Comparison of ENCODE assay signal across 8 cellular contexts in the genomic region with DNA sequence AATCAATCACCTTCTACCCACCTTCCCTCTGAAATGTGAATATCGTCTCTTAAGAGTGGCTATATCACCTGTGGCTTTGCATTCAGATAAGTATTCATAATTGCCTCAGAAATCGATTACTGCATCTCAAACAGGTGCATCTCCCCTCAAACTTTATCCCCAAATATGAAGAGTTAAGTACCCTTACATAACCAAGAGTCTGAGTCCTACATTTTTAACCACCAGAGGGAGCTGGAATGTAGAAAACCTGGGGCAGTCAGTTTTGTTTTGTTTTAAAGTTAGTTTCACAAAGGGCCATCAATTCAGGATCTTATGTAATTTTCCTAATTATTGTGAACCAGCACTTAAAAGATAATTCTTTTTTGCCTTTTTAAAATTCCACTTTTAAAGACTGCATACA. TPM values are rescaled to one million over a fixed set of nuclear protein-coding genes. Genes with fewer than 3 reads are reported as not detected.
DNase-seq lines count a peak whose midpoint lies in the region; ATAC-seq and TF ChIP-seq lines count a peak whose summit lies in the region.

No MANE protein-coding gene starts in this region.

- no peaks in the 10 kb centered on the region for H3K27me3 ChIP-seq in upper lobe of right lung

- no peak overlapping the region for H3K4me3 Mint-ChIP-seq in central memory CD8-positive, alpha-beta T cell

- peak; percentile 75 for DNase-seq in NOMO-1 treated with DMSO at 0.1 percent for 48 hours (lab: John Stamatoyannopoulos, UW; ENCODE audit: unreplicated experiment)
- DNase-seq in central memory CD8-positive, alpha-beta T cell (ENCODE audit: low spot score in 2 of 2): no peak
- no peak for DNase-seq in left lobe of liver (ENCODE audit: low spot score)
- DNase-seq in upper lobe of right lung: no peak
- no peak for DNase-seq in stimulated activated CD4-positive, alpha-beta T cell treated with anti-CD3 and anti-CD28 coated beads, Interleukin-2, amount 100 ng/mL, for 24 hours

- peak; percentile 71 for TF ChIP-seq CTCF in C4-2B (conservative IDR thresholded peaks at IDR 0.05)
- peak; percentile 65 for TF ChIP-seq CTCF in upper lobe of right lung (IDR thresholded peaks at IDR 0.05)

- ATAC-seq in GM21723 (IDR thresholded peaks at IDR 0.05; ENCODE audit: unreplicated experiment) (peak; percentile 69), left lobe of liver (peak; percentile 82), upper lobe of right lung (peak; percentile 66), HG03280 (IDR thresholded peaks at IDR 0.05; ENCODE audit: unreplicated experiment) (no peak)
- ATAC-seq in central memory CD8-positive, alpha-beta T cell (replicated peaks; ENCODE audit: extremely low read depth, poor library complexity, severe bottlenecking): peak; percentile 28

- no peaks in the 10 kb centered on the region for H3K27me3 Mint-ChIP-seq in central memory CD8-positive, alpha-beta T cell

- no peaks in the 10 kb centered on the region for H3K36me3 ChIP-seq in upper lobe of right lung

- H3K36me3 Mint-ChIP-seq in central memory CD8-positive, alpha-beta T cell (ENCODE audit: insufficient read depth): peaks cover 31% of the 10 kb centered on the region

- H3K9me3 ChIP-seq in upper lobe of right lung: no peaks in the 10 kb centered on the region

- peak overlapping the region; percentile 67 for H3K27ac Mint-ChIP-seq in central memory CD8-positive, alpha-beta T cell (ENCODE audit: low read depth)

- H3K4me1 Mint-ChIP-seq in central memory CD8-positive, alpha-beta T cell: peaks cover 10% of the 10 kb centered on the region

- H3K4me3 ChIP-seq in upper lobe of right lung: no peak overlapping the region

- intact Hi-C loops in upper lobe of right lung (cut with DNase I): no loop called here

- no peaks in the 10 kb centered on the region for H3K9me3 Mint-ChIP-seq in central memory CD8-positive, alpha-beta T cell

- H3K4me1 ChIP-seq in upper lobe of right lung: peaks cover 6% of the 10 kb centered on the region

- H3K27ac ChIP-seq in C4-2B (no peak overlapping the region), upper lobe of right lung (no peak overlapping the region)

RNA-seq across cellular contexts. Expression of gene TCEANC, which starts 5.7 kb away (rescaled TPM):
- total RNA-seq in left lobe of liver (6.8 TPM), upper lobe of right lung (6.4 TPM)

RNA-seq across cellular contexts. Expression of gene RAB9A, which starts 30.3 kb away (rescaled TPM):
- total RNA-seq in left lobe of liver (8.5 TPM), upper lobe of right lung (31.7 TPM)
